Comparison of ENCODE assay signal across 1 cellular context in genomic region chr21:14677639-14678179, GRCh38.
TF ChIP-seq lines count a peak whose summit lies in the region.

No MANE protein-coding gene starts in this region.

TF ChIP-seq in GM23338, 12 proteins besides CTCF, POLR2A, EP300 and RAD21:
- no peak for TF ChIP-seq ETS1 (IDR thresholded peaks at IDR 0.05)
- TF ChIP-seq EZH2phosphoT487 (IDR thresholded peaks at IDR 0.05; ENCODE audit: unreplicated experiment), result no peak
- TF ChIP-seq POLR2AphosphoS5 (IDR thresholded peaks at IDR 0.05; ENCODE audit: low read depth), result no peak
- no peak for TF ChIP-seq JUNB (IDR thresholded peaks at IDR 0.05; ENCODE audit: unreplicated experiment)
- no peak for TF ChIP-seq NANOG (IDR thresholded peaks at IDR 0.05; ENCODE audit: borderline replicate concordance)
- no peak for TF ChIP-seq ZNF114 (CRISPR knock-in tag; IDR thresholded peaks at IDR 0.05)
- TF ChIP-seq ZNF462 (CRISPR knock-in tag; IDR thresholded peaks at IDR 0.05), result no peak
- no peak for TF ChIP-seq REST (IDR thresholded peaks at IDR 0.05; ENCODE audit: unreplicated experiment)
- no peak for TF ChIP-seq EZH2 (IDR thresholded peaks at IDR 0.05; ENCODE audit: low read depth, unreplicated experiment)
- no peak for TF ChIP-seq STAT1 (IDR thresholded peaks at IDR 0.05; ENCODE audit: unreplicated experiment)
- TF ChIP-seq CREB1 (CRISPR knock-in tag; IDR thresholded peaks at IDR 0.05; ENCODE audit: low read depth), result no peak
- no peak for TF ChIP-seq ZNF331 (CRISPR knock-in tag; IDR thresholded peaks at IDR 0.05; ENCODE audit: low read depth)
